ENCODE assay signal across 2 cellular contexts in genomic region chr2:43998263-43998662, GRCh38.
A peak's percentile ranks its signal among the peaks of the same experiment; 100 is the strongest.
TF ChIP-seq lines count a peak whose summit lies in the region.

No MANE protein-coding gene starts in this region.

TF ChIP-seq in HepG2, 621 proteins besides CTCF, POLR2A, EP300 and RAD21:
- TF ChIP-seq MAF1 (CRISPR knock-in tag; IDR thresholded peaks at IDR 0.05; ENCODE audit: borderline replicate concordance) (no peak), ZNF121 (CRISPR knock-in tag; IDR thresholded peaks at IDR 0.05) (peak; percentile 90), MZF1 (CRISPR knock-in tag; IDR thresholded peaks at IDR 0.05; ENCODE audit: borderline replicate concordance) (no peak), HDAC2 (CRISPR knock-in tag; IDR thresholded peaks at IDR 0.05) (no peak), ZNF770 (CRISPR knock-in tag; IDR thresholded peaks at IDR 0.05) (peak; percentile 47; the same call in 1 of the 2 replicates)

TF ChIP-seq in SK-N-SH treated with all-trans-retinoic acid at 6 μM for 48 hours, 23 proteins besides CTCF, POLR2A, EP300 and RAD21:
- TF ChIP-seq ZFP3 (CRISPR knock-in tag; IDR thresholded peaks at IDR 0.05) (no peak), CREB5 (CRISPR knock-in tag; IDR thresholded peaks at IDR 0.05; ENCODE audit: low read depth) (no peak), ARNTL (CRISPR knock-in tag; IDR thresholded peaks at IDR 0.05; ENCODE audit: borderline replicate concordance, low read depth) (no peak), CSDC2 (CRISPR knock-in tag; IDR thresholded peaks at IDR 0.05) (no peak), BACH2 (CRISPR knock-in tag; IDR thresholded peaks at IDR 0.05; ENCODE audit: borderline replicate concordance) (no peak), POU6F1 (CRISPR knock-in tag; IDR thresholded peaks at IDR 0.05; ENCODE audit: borderline replicate concordance, low read depth) (no peak)
